ENCODE assay signal across 13 cellular contexts in the genomic region with DNA sequence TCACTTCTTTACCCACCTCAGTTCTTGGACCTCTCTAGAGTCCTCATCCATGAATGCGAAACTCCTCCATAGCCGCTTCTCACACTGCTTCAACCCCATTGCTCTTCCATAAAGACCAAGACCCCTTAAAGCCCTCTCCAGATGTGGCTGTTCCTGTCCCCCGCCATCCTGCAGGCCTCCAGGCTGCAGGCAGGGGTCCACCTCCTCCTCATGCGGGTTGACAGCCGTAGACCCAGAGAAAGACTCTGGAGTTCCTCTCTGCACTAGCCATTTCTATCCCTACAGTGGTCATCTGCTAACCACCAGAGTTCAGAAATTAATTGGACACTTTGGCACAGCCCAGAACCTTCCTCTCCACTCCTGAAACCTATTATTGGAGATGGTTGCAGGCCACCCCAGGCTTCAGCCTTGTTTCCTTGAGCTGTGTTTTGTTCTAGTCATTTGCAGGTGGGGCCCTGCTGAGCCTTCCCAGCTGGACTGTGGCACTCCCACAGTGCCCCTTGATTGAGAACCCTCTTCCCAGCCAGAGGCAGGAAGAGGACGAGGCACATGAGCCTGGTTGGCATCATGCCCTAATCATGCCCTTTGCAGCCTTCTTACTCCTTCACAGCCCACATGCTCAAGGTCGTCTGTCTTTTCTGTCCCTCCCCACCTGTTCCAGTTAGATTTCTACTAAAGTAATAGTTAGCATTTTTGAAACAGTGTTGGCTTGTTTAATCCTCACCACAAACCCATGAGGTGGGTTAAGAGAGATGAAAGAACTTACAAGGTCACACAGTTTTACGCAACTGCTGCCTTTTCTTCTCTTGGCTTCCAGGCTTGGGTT. TPM values are rescaled to one million over a fixed set of nuclear protein-coding genes. Genes with fewer than 3 reads are reported as not detected.
DNase-seq lines count a peak whose midpoint lies in the region; ATAC-seq, FAIRE-seq and TF ChIP-seq lines count a peak whose summit lies in the region.
"Had no signal": no experiment of that assay in that cellular context is flagged by ENCODE, and none has a peak within 500 bp of the region (broad histone marks: within the 10 kb centered on the region; RNA-seq: fewer than 3 reads in every experiment).

No MANE protein-coding gene starts in this region.

- no peaks in the 10 kb centered on the region for H3K27me3 Mint-ChIP-seq in endodermal cell (ENCODE audit: insufficient read depth)

- no peak for FAIRE-seq in urothelium cell line (lab: Jason Lieb, UNC)

- no peak overlapping the region for H3K4me3 Mint-ChIP-seq in endodermal cell
- H3K4me3 Mint-ChIP-seq in stimulated activated effector memory CD8-positive, alpha-beta T cell treated with anti-CD3 and anti-CD28 coated beads, Interleukin-12 subunit alpha, Interleukin-12 subunit beta, amount 100 ng/mL, for 72 hours = no peak overlapping the region

- ATAC-seq in stimulated activated effector memory CD8-positive, alpha-beta T cell treated with anti-CD3 and anti-CD28 coated beads, Interleukin-12 subunit alpha, Interleukin-12 subunit beta, amount 100 ng/mL, for 72 hours = peak; percentile 35
- no peak for ATAC-seq in HG02870 (IDR thresholded peaks at IDR 0.05; ENCODE audit: unreplicated experiment)

- TF ChIP-seq CTCF in endodermal cell (conservative IDR thresholded peaks at IDR 0.05) = peak; percentile 40

- peaks cover 25% of the 10 kb centered on the region for H3K4me1 Mint-ChIP-seq in endodermal cell
- peaks cover 75% of the 10 kb centered on the region for H3K4me1 Mint-ChIP-seq in stimulated activated effector memory CD8-positive, alpha-beta T cell treated with anti-CD3 and anti-CD28 coated beads, Interleukin-12 subunit alpha, Interleukin-12 subunit beta, amount 100 ng/mL, for 72 hours

- H3K27me3 ChIP-seq in endodermal cell (ENCODE audit: control insufficient read depth, insufficient read depth, low read length, poor library complexity, severe bottlenecking) = no peaks in the 10 kb centered on the region
- H3K27me3 ChIP-seq: upper lobe of left lung had no signal

- no peak overlapping the region for H3K4me3 ChIP-seq in endodermal cell (ENCODE audit: low read length)
- H3K4me3 ChIP-seq: upper lobe of left lung had no signal

- DNase-seq in SIG-M5 treated with dmso at 0.1 percent for 504 hours (lab: John Stamatoyannopoulos, UW; ENCODE audit: unreplicated experiment) (peak; percentile 33), SIG-M5 (lab: John Stamatoyannopoulos, UW) (no peak), NCI-H345 treated with DMSO at 0.1 percent for 48 hours (lab: John Stamatoyannopoulos, UW; ENCODE audit: unreplicated experiment) (peak; percentile 15), endodermal cell (no peak), urothelium cell line (ENCODE audit: low spot score) (no peak)
- no peak for DNase-seq in stimulated activated effector memory CD8-positive, alpha-beta T cell treated with anti-CD3 and anti-CD28 coated beads, Interleukin-12 subunit alpha, Interleukin-12 subunit beta, amount 100 ng/mL, for 72 hours (ENCODE audit: low spot score in 2 of 2)
- DNase-seq in stimulated activated CD4-positive, alpha-beta T cell treated with anti-CD3 and anti-CD28 coated beads, Interleukin-12 subunit alpha, Interleukin-12 subunit beta, amount 100 ng/mL, for 4 hours = no peak
- DNase-seq: IMR-90; NK-92 treated with Interleukin-12 subunit alpha and Interleukin-12 subunit beta, amount 100 ng/mL, for 24 hours; stimulated activated CD4-positive, alpha-beta T cell treated with anti-CD3 and anti-CD28 coated beads, Interleukin-4, amount 100 ng/mL, for 4 hours; T-helper 9 cell had no signal

- H3K9me3 ChIP-seq in endodermal cell (ENCODE audit: control insufficient read depth, low read length) = no peaks in the 10 kb centered on the region
- H3K9me3 ChIP-seq: upper lobe of left lung had no signal

- no peaks in the 10 kb centered on the region for H3K4me1 ChIP-seq in endodermal cell (ENCODE audit: control insufficient read depth, insufficient read depth, low read length)

- no peak overlapping the region for H3K27ac Mint-ChIP-seq in endodermal cell
- peak overlapping the region; percentile 23 for H3K27ac Mint-ChIP-seq in stimulated activated effector memory CD8-positive, alpha-beta T cell treated with anti-CD3 and anti-CD28 coated beads, Interleukin-12 subunit alpha, Interleukin-12 subunit beta, amount 100 ng/mL, for 72 hours

- 95 to 96% methylated on average over 3 to 8 of the region's 8 CpGs for WGBS in endodermal cell (ENCODE audit: insufficient coverage in 1 of 2, insufficient read length in 1 of 2), 2 experiments

- H3K36me3 ChIP-seq in endodermal cell (ENCODE audit: control insufficient read depth, insufficient read depth, low read length) = no peaks in the 10 kb centered on the region
- H3K36me3 ChIP-seq: upper lobe of left lung had no signal

- no peaks in the 10 kb centered on the region for H3K36me3 Mint-ChIP-seq in endodermal cell (ENCODE audit: low read depth)
- H3K36me3 Mint-ChIP-seq in stimulated activated effector memory CD8-positive, alpha-beta T cell treated with anti-CD3 and anti-CD28 coated beads, Interleukin-12 subunit alpha, Interleukin-12 subunit beta, amount 100 ng/mL, for 72 hours = no peaks in the 10 kb centered on the region

- no peak overlapping the region for H3K27ac ChIP-seq in endodermal cell (ENCODE audit: low read depth, low read length)
- H3K27ac ChIP-seq: upper lobe of left lung had no signal

- no peaks in the 10 kb centered on the region for H3K9me3 Mint-ChIP-seq in endodermal cell
- no peaks in the 10 kb centered on the region for H3K9me3 Mint-ChIP-seq in stimulated activated effector memory CD8-positive, alpha-beta T cell treated with anti-CD3 and anti-CD28 coated beads, Interleukin-12 subunit alpha, Interleukin-12 subunit beta, amount 100 ng/mL, for 72 hours

- no peak overlapping the region for H3K9ac ChIP-seq in endodermal cell (ENCODE audit: extremely low read depth, low read length, poor library complexity, severe bottlenecking)

RNA-seq across cellular contexts. Expression of a gene that starts 23.9 kb away (rescaled TPM):
- 10 to 100 TPM; 35.0 to 42.1 TPM for total RNA-seq in endodermal cell
- 57.6 TPM for polyA plus RNA-seq in endodermal cell (2013, experiment 1 of 2)
- 55.8 TPM for polyA plus RNA-seq in endodermal cell (2013, experiment 2 of 2)

Comparison
In these comparisons a context has a peak if more than half of its experiments do, and no peak if none do; other contexts are left out.
1. DNase-seq: peak in SIG-M5 treated with dmso at 0.1 percent for 504 hours (single experiment) and NCI-H345 treated with DMSO at 0.1 percent for 48 hours (single experiment); none in SIG-M5 (single experiment), endodermal cell (single experiment), stimulated activated effector memory CD8-positive, alpha-beta T cell treated with anti-CD3 and anti-CD28 coated beads, Interleukin-12 subunit alpha, Interleukin-12 subunit beta, amount 100 ng/mL, for 72 hours (0 of 2), urothelium cell line (single experiment) and stimulated activated CD4-positive, alpha-beta T cell treated with anti-CD3 and anti-CD28 coated beads, Interleukin-12 subunit alpha, Interleukin-12 subunit beta, amount 100 ng/mL, for 4 hours (single experiment).